26 cellular contexts compared by ENCODE assay signal in genomic region chrX:24483596-24483995, GRCh38. TPM values are rescaled to one million over a fixed set of nuclear protein-coding genes. Genes with fewer than 3 reads are reported as not detected.
DNase-seq lines count a peak whose midpoint lies in the region; ATAC-seq and TF ChIP-seq lines count a peak whose summit lies in the region.
"Had no signal": no experiment of that assay in that cellular context is flagged by ENCODE, and none has a peak within 500 bp of the region (broad histone marks: within the 10 kb centered on the region; RNA-seq: fewer than 3 reads in every experiment).

No MANE protein-coding gene starts in this region.

- H3K27ac ChIP-seq in CD4-positive, alpha-beta T cell (ENCODE audit: low read depth, low read length) = no peak overlapping the region
- no peak overlapping the region for H3K27ac ChIP-seq in CD8-positive, alpha-beta memory T cell (ENCODE audit: low read depth, low read length)
- H3K27ac ChIP-seq: A549, RWPE1 had no signal

- H3K27me3 Mint-ChIP-seq in activated T-cell treated with anti-CD3 and anti-CD28 coated beads, Interleukin-2, amount 50 U/mL, for 72 hours (ENCODE audit: low read depth) = no peaks in the 10 kb centered on the region
- no peaks in the 10 kb centered on the region for H3K27me3 Mint-ChIP-seq in CD4-positive, alpha-beta T cell
- H3K27me3 Mint-ChIP-seq in CD8-positive, alpha-beta memory T cell = no peaks in the 10 kb centered on the region
- peaks cover 1 to 6% (median 5%) of the 10 kb centered on the region in 3 donors for H3K27me3 Mint-ChIP-seq in immature natural killer cell (ENCODE audit: low read depth in 3 of 3)

- CTCF ChIA-PET in CD4-positive, alpha-beta T cell (lab: Charles Lee) = interaction anchor here (1.0 to 1.8 kb wide), 2 partner anchors 15 to 88 kb away, joined by 4 to 5 read pairs; no protein-coding TSS in a partner anchor
- CTCF ChIA-PET in CD8-positive, alpha-beta memory T cell (lab: Charles Lee) = interaction anchor here (0.9 to 1.7 kb wide), 3 partner anchors 14 to 88 kb away, joined by 4 to 7 read pairs (median 4); no protein-coding TSS in a partner anchor

- ATAC-seq in activated T-cell treated with anti-CD3 and anti-CD28 coated beads, Interleukin-2, amount 50 U/mL, for 72 hours (replicated peaks in 1 of 2) = no peak
- ATAC-seq in CD4-positive, alpha-beta T cell (ENCODE audit: poor library complexity) = no peak
- ATAC-seq in HG02970 (IDR thresholded peaks at IDR 0.05; ENCODE audit: low FRiP score, unreplicated experiment) = no peak
- no peak for ATAC-seq in GM21619 (IDR thresholded peaks at IDR 0.05; ENCODE audit: unreplicated experiment)
- no peak for ATAC-seq in HG03159 (IDR thresholded peaks at IDR 0.05; ENCODE audit: unreplicated experiment)
- ATAC-seq: A549, HCT116, K562 had no signal

- peaks cover 0 to 3% of the 10 kb centered on the region in 2 donors for H3K9me3 Mint-ChIP-seq in activated T-cell treated with anti-CD3 and anti-CD28 coated beads, Interleukin-2, amount 50 U/mL, for 72 hours
- no peaks in the 10 kb centered on the region for H3K9me3 Mint-ChIP-seq in CD4-positive, alpha-beta T cell
- H3K9me3 Mint-ChIP-seq in CD8-positive, alpha-beta memory T cell = no peaks in the 10 kb centered on the region
- no peaks in the 10 kb centered on the region for H3K9me3 Mint-ChIP-seq in immature natural killer cell

- no peak overlapping the region for H3K4me3 Mint-ChIP-seq in activated T-cell treated with anti-CD3 and anti-CD28 coated beads, Interleukin-2, amount 50 U/mL, for 72 hours
- no peak overlapping the region for H3K4me3 Mint-ChIP-seq in CD4-positive, alpha-beta T cell
- H3K4me3 Mint-ChIP-seq in CD8-positive, alpha-beta memory T cell = no peak overlapping the region
- peak overlapping the region in 1 of 5 donors; percentile 46 for H3K4me3 Mint-ChIP-seq in immature natural killer cell

- H3K4me3 ChIP-seq in CD8-positive, alpha-beta memory T cell (ENCODE audit: low read length) = no peak overlapping the region
- H3K4me3 ChIP-seq: A549, K562 had no signal

- H3K4me1 ChIP-seq in CD8-positive, alpha-beta memory T cell (ENCODE audit: insufficient read depth, low read length) = peaks cover 40% of the 10 kb centered on the region

- intact Hi-C loops in CD4-positive, alpha-beta T cell (cut with DNase I, micrococcal nuclease) = no loop called here

- DNase-seq in activated T-cell treated with anti-CD3 and anti-CD28 coated beads, Interleukin-2, amount 50 U/mL, for 72 hours = no peak
- no peak for DNase-seq in activated T-cell treated with anti-CD3 and anti-CD28 coated beads, Interleukin-2, amount 50 U/mL, for 1 hour
- no peak for DNase-seq in CD4-positive, alpha-beta T cell
- no peak for DNase-seq in CD8-positive, alpha-beta memory T cell
- no peak for DNase-seq in immature natural killer cell
- DNase-seq: AML-193, C1 segment of cervical spinal cord, DMS153, DND-41, Kasumi-1, NCI-H1092 treated with DMSO at 0.1 percent for 48 hours, NCI-H1436, NCI-H187, NCI-H2081 treated with DMSO at 0.1 percent for 48 hours, NCI-H2171, NCI-H226, NCI-H510A, NCI-H69, SHP77 had no signal

- no peaks in the 10 kb centered on the region for H3K27me3 ChIP-seq in CD4-positive, alpha-beta T cell (ENCODE audit: control insufficient read depth, insufficient read depth, low read length)
- H3K27me3 ChIP-seq in CD8-positive, alpha-beta memory T cell (ENCODE audit: insufficient read depth, low read length, poor library complexity, severe bottlenecking) = no peaks in the 10 kb centered on the region

- H3K36me3 Mint-ChIP-seq in activated T-cell treated with anti-CD3 and anti-CD28 coated beads, Interleukin-2, amount 50 U/mL, for 72 hours (ENCODE audit: insufficient read depth in 2 of 2) = peaks cover 4 to 7% of the 10 kb centered on the region in 2 donors
- no peaks in the 10 kb centered on the region for H3K36me3 Mint-ChIP-seq in CD4-positive, alpha-beta T cell (ENCODE audit: low read depth)
- peaks cover 0 to 2% (median 2%) of the 10 kb centered on the region in 3 donors for H3K36me3 Mint-ChIP-seq in CD8-positive, alpha-beta memory T cell
- no peaks in the 10 kb centered on the region for H3K36me3 Mint-ChIP-seq in immature natural killer cell

- no peaks in the 10 kb centered on the region for H3K36me3 ChIP-seq in CD8-positive, alpha-beta memory T cell (ENCODE audit: insufficient read depth, low read length)

- no peak for TF ChIP-seq CTCF in CD4-positive, alpha-beta T cell (IDR thresholded peaks at IDR 0.05)

- H3K27ac Mint-ChIP-seq in activated T-cell treated with anti-CD3 and anti-CD28 coated beads, Interleukin-2, amount 50 U/mL, for 72 hours = peak overlapping the region; percentile 54
- H3K27ac Mint-ChIP-seq in CD4-positive, alpha-beta T cell = peak overlapping the region; percentile 87
- H3K27ac Mint-ChIP-seq in CD8-positive, alpha-beta memory T cell = peak overlapping the region in 5 of 8 donors; percentile 17 to 88 (median 72)
- H3K27ac Mint-ChIP-seq in immature natural killer cell = peak overlapping the region in 4 of 6 donors; percentile 46 to 93 (median 78)

- peaks cover 48% of the 10 kb centered on the region for H3K4me1 Mint-ChIP-seq in activated T-cell treated with anti-CD3 and anti-CD28 coated beads, Interleukin-2, amount 50 U/mL, for 72 hours (ENCODE audit: low read depth)
- peaks cover 53% of the 10 kb centered on the region for H3K4me1 Mint-ChIP-seq in CD4-positive, alpha-beta T cell (ENCODE audit: low read depth)
- H3K4me1 Mint-ChIP-seq in CD8-positive, alpha-beta memory T cell = peaks cover 42 to 65% (median 53%) of the 10 kb centered on the region in 3 donors
- peaks cover 47 to 54% of the 10 kb centered on the region in 2 donors for H3K4me1 Mint-ChIP-seq in immature natural killer cell

- POLR2A ChIA-PET in CD4-positive, alpha-beta T cell (lab: Charles Lee) = interaction anchor here (7.8 kb wide), 1 partner anchor 18 kb away, joined by 142 read pairs; the partner anchor contains the start of gene PDK3
- POLR2A ChIA-PET in CD8-positive, alpha-beta memory T cell (lab: Charles Lee) = no interaction called here

- H3K9me3 ChIP-seq in CD4-positive, alpha-beta T cell (ENCODE audit: control insufficient read depth, low read length) = no peaks in the 10 kb centered on the region
- no peaks in the 10 kb centered on the region for H3K9me3 ChIP-seq in CD8-positive, alpha-beta memory T cell (ENCODE audit: low read length)
- H3K9me3 ChIP-seq: A549 had no signal

RNA-seq across cellular contexts. Expression of gene PDK3, which starts 18.5 kb away (rescaled TPM):
- 10 to 100 TPM; 26.0 to 31.7 TPM for total RNA-seq in activated T-cell treated with anti-CD3 and anti-CD28 coated beads, Interleukin-2, amount 50 U/mL, for 72 hours
- 10 to 100 TPM; 12.5 to 12.6 TPM for total RNA-seq in CD4-positive, alpha-beta T cell
- 10 to 100 TPM; 26.0 to 26.4 TPM for total RNA-seq in CD8-positive, alpha-beta memory T cell
- polyA plus RNA-seq in CD8-positive, alpha-beta memory T cell = 48.3 TPM
- 10 to 100 TPM; 48.4 to 65.8 (median 59.6) TPM for polyA plus RNA-seq in immature natural killer cell
